In genomic region chr6:44238687-44239350, GRCh38 we compare ENCODE assay signal across 8 cellular contexts. TPM values are rescaled to one million over a fixed set of nuclear protein-coding genes. Genes with fewer than 3 reads are reported as not detected.
DNase-seq lines count a peak whose midpoint lies in the region; ATAC-seq and TF ChIP-seq lines count a peak whose summit lies in the region.

No MANE protein-coding gene starts in this region.

- H3K4me2 ChIP-seq in GM23248 (ENCODE audit: unreplicated experiment): no peak overlapping the region
- no peak overlapping the region for H3K4me2 ChIP-seq in MM.1S (ENCODE audit: low read depth, low read length)

- H2AFZ ChIP-seq in GM23248 (no peak overlapping the region), MM.1S (ENCODE audit: low read length) (no peak overlapping the region)

- H3K27ac ChIP-seq in GM23248: peak overlapping the region; percentile 82; the same call in 1 of the 2 replicates
- peak overlapping the region; percentile 91 for H3K27ac ChIP-seq in WERI-Rb-1
- H3K27ac ChIP-seq in MM.1S (ENCODE audit: low read length): no peak overlapping the region

- no peaks in the 10 kb centered on the region for H3K27me3 ChIP-seq in GM23248 (replicated peaks; ENCODE audit: insufficient read depth)
- no peaks in the 10 kb centered on the region for H3K27me3 ChIP-seq in WERI-Rb-1 (ENCODE audit: insufficient read depth, low read depth, severe bottlenecking)
- H3K27me3 ChIP-seq in MM.1S (replicated peaks; ENCODE audit: insufficient read depth, low read length): no peaks in the 10 kb centered on the region

- peaks cover 27% of the 10 kb centered on the region for H3F3A ChIP-seq in GM23248 (ENCODE audit: insufficient read depth)
- 0 out of 2 replicates have a peak, but pooled peaks cover 7% of the 10 kb centered on the region for H3F3A ChIP-seq in MM.1S (ENCODE audit: insufficient read depth, low read length)

- peaks cover 28% of the 10 kb centered on the region for H3K4me1 ChIP-seq in GM23248 (ENCODE audit: insufficient read depth)
- peaks cover 5% of the 10 kb centered on the region for H3K4me1 ChIP-seq in MM.1S (ENCODE audit: low read length)

- H3K36me3 ChIP-seq in GM23248 (ENCODE audit: low read depth) (no peaks in the 10 kb centered on the region), WERI-Rb-1 (peaks cover 22% of the 10 kb centered on the region), MM.1S (replicated peaks; ENCODE audit: insufficient read depth, low read length) (no peaks in the 10 kb centered on the region)

- H3K9me3 ChIP-seq in GM23248 (ENCODE audit: low read depth) (no peaks in the 10 kb centered on the region), WERI-Rb-1 (ENCODE audit: severe bottlenecking) (no peaks in the 10 kb centered on the region), MM.1S (replicated peaks; ENCODE audit: insufficient read depth, low read length) (no peaks in the 10 kb centered on the region)

- DNase-seq in GM23248 (no peak), WERI-Rb-1 (peak; percentile 72), epithelial cell of esophagus (ENCODE audit: low read depth) (peak; percentile 63), posterior vena cava (ENCODE audit: low spot score) (peak; percentile 17), MM.1S (no peak), NCI-H2107 (lab: John Stamatoyannopoulos, UW) (no peak), NCI-H2196 treated with DMSO at 0.1 percent for 48 hours (lab: John Stamatoyannopoulos, UW; ENCODE audit: unreplicated experiment) (no peak)

- TF ChIP-seq CTCF in WERI-Rb-1 (IDR thresholded peaks at IDR 0.05; ENCODE audit: low read depth, low read length) (no peak), epithelial cell of esophagus (IDR thresholded peaks at IDR 0.05; ENCODE audit: insufficient read depth, low read depth, low read length, missing control alignments) (no peak), MM.1S (IDR thresholded peaks at IDR 0.05; ENCODE audit: low read length) (no peak)

- 71 to 76% methylated on average over 7 of the region's 7 CpGs for WGBS in GM23248 (ENCODE audit: low coverage in 1 of 2, low lambda C conversion rate in 2 of 2, missing lambda C conversion rate in 2 of 2), 2 experiments

- intact Hi-C loops in posterior vena cava (cut with DNase I): loop anchor here (5.0 to 10.0 kb wide), 2 partner anchors 67 to 124 kb away; no protein-coding TSS in a partner anchor

- H3K79me2 ChIP-seq in GM23248 (ENCODE audit: insufficient read depth) (no peaks in the 10 kb centered on the region), MM.1S (ENCODE audit: low read length) (no peaks in the 10 kb centered on the region)

- H3K4me3 ChIP-seq in GM23248 (no peak overlapping the region), WERI-Rb-1 (ENCODE audit: low read depth, low read length) (no peak overlapping the region), epithelial cell of esophagus (ENCODE audit: low read length) (no peak overlapping the region), MM.1S (ENCODE audit: low read length) (no peak overlapping the region)

- in situ Hi-C loops in GM23248 (cut with MboI): no loop called here

- H3K9me2 ChIP-seq in GM23248 (ENCODE audit: insufficient read depth) (no peaks in the 10 kb centered on the region), MM.1S (replicated peaks; ENCODE audit: insufficient read depth, low read length) (no peaks in the 10 kb centered on the region)

- H4K20me1 ChIP-seq in GM23248 (ENCODE audit: insufficient read depth) (no peaks in the 10 kb centered on the region), MM.1S (ENCODE audit: insufficient read depth, low read length) (no peaks in the 10 kb centered on the region)

- H3K9ac ChIP-seq in GM23248: peak overlapping the region; percentile 85; the same call in 1 of the 2 replicates
- H3K9ac ChIP-seq in MM.1S (ENCODE audit: low read length): no peak overlapping the region

- ATAC-seq in HG03439 (IDR thresholded peaks at IDR 0.05; ENCODE audit: unreplicated experiment): no peak

RNA-seq across cellular contexts. Expression of gene HSP90AB1, which starts 8.1 kb away (rescaled TPM):
- total RNA-seq in GM23248 (2014; rRNA removed; shearing (Covaris generic)): 686 and 732 TPM in 2 replicates
- polyA plus RNA-seq in GM23248 (2016; fragmentation: Nextera tagmentation; extraction: Ambion mirVana): 392 and 395 TPM in 2 replicates
- 100 to 1,000 TPM; 414 to 463 TPM for total RNA-seq in posterior vena cava

RNA-seq across cellular contexts. Expression of gene SLC29A1, which starts 15.4 kb away (rescaled TPM):
- total RNA-seq in GM23248 (2014; rRNA removed; shearing (Covaris generic)): 12.2 and 17.1 TPM in 2 replicates
- 18.4 and 19.2 TPM in 2 replicates for polyA plus RNA-seq in GM23248 (2016; fragmentation: Nextera tagmentation; extraction: Ambion mirVana)
- 10 to 100 TPM; 76.5 to 80.0 TPM for total RNA-seq in posterior vena cava

RNA-seq across cellular contexts. Expression of gene SLC35B2, which starts 18.5 kb away (rescaled TPM):
- 106 and 114 TPM in 2 replicates for total RNA-seq in GM23248 (2014; rRNA removed; shearing (Covaris generic))
- polyA plus RNA-seq in GM23248 (2016; fragmentation: Nextera tagmentation; extraction: Ambion mirVana): 101 and 103 TPM in 2 replicates
- 10 to 100 TPM; 23.1 to 28.9 TPM for total RNA-seq in posterior vena cava

RNA-seq across cellular contexts. Expression of gene MYMX, which starts 22.1 kb away (rescaled TPM):
- total RNA-seq in GM23248 (2014; rRNA removed; shearing (Covaris generic)): not detected in 2 replicates
- polyA plus RNA-seq in GM23248 (2016; fragmentation: Nextera tagmentation; extraction: Ambion mirVana): not detected in 2 replicates
- 1 to 10 TPM in 1 of 2 donors, not detected in 1; 1.5 TPM for total RNA-seq in posterior vena cava

RNA-seq across cellular contexts. Expression of gene NFKBIE, which starts 26.5 kb away (rescaled TPM):
- total RNA-seq in GM23248 (2014; rRNA removed; shearing (Covaris generic)): 2.3 and 6.3 TPM in 2 replicates
- 3.5 and 4.5 TPM in 2 replicates for polyA plus RNA-seq in GM23248 (2016; fragmentation: Nextera tagmentation; extraction: Ambion mirVana)
- total RNA-seq in posterior vena cava: 1 to 10 TPM; 4.5 to 6.7 TPM

Comparison
In these comparisons a context has a peak if more than half of its experiments do, and no peak if none do; other contexts are left out.
1. DNase-seq: peak in WERI-Rb-1 (single experiment), epithelial cell of esophagus (single experiment) and posterior vena cava (single experiment); none in GM23248 (single experiment), MM.1S (single experiment), NCI-H2107 (single experiment) and NCI-H2196 treated with DMSO at 0.1 percent for 48 hours (single experiment).